Comparison of ENCODE assay signal across 8 cellular contexts in genomic region chr7:4738711-4739527, GRCh38. TPM values are rescaled to one million over a fixed set of nuclear protein-coding genes. Genes with fewer than 3 reads are reported as not detected.
DNase-seq lines count a peak whose midpoint lies in the region; ATAC-seq and TF ChIP-seq lines count a peak whose summit lies in the region.

No MANE protein-coding gene starts in this region.

- no peak for TF ChIP-seq CTCF in left lung (IDR thresholded peaks at IDR 0.05)

- H3K36me3 ChIP-seq in left lung, result peaks cover 0 to 25% of the 10 kb centered on the region in 2 donors

- H3K27ac Mint-ChIP-seq in central memory CD8-positive, alpha-beta T cell (ENCODE audit: low read depth), result peak overlapping the region; percentile 74

- H3K4me1 ChIP-seq in left lung, result peaks cover 24 to 61% of the 10 kb centered on the region in 2 donors

- no peaks in the 10 kb centered on the region for H3K27me3 ChIP-seq in left lung

- peak overlapping the region; percentile 20 for H3K4me3 Mint-ChIP-seq in central memory CD8-positive, alpha-beta T cell

- H3K27ac ChIP-seq in left lung, result peak overlapping the region; percentile 71 to 80

- ATAC-seq in central memory CD8-positive, alpha-beta T cell (replicated peaks; ENCODE audit: extremely low read depth, poor library complexity, severe bottlenecking), result no peak
- ATAC-seq in left lung, result peak; percentile 80
- no peak for ATAC-seq in HG03095 (IDR thresholded peaks at IDR 0.05; ENCODE audit: unreplicated experiment)
- ATAC-seq in GM21367 (IDR thresholded peaks at IDR 0.05; ENCODE audit: unreplicated experiment), result no peak

- peak overlapping the region; percentile 5 to 19 for H3K4me3 ChIP-seq in left lung

- H3K9me3 Mint-ChIP-seq in central memory CD8-positive, alpha-beta T cell, result no peaks in the 10 kb centered on the region

- no peaks in the 10 kb centered on the region for H3K9me3 ChIP-seq in left lung

- DNase-seq in activated naive CD4-positive, alpha-beta T cell treated with Interleukin-2 at 50 U/mL for 16 hours, result peak; percentile 16
- no peak for DNase-seq in activated naive CD4-positive, alpha-beta T cell treated with anti-CD3 and anti-CD28 coated beads, Interleukin-2, amount 50 U/mL, for 16 hours
- DNase-seq in SHP77 treated with DMSO at 0.1 percent for 48 hours (lab: John Stamatoyannopoulos, UW) (peak; percentile 87), left lung (peak in 1 of 2 donors; percentile 61), superior temporal gyrus (ENCODE audit: extremely low spot score) (peak; percentile 60)
- DNase-seq in central memory CD8-positive, alpha-beta T cell (ENCODE audit: low spot score in 2 of 2), result no peak

- H3K4me1 Mint-ChIP-seq in central memory CD8-positive, alpha-beta T cell, result peaks cover 38% of the 10 kb centered on the region

- peaks cover 14% of the 10 kb centered on the region for H3K36me3 Mint-ChIP-seq in central memory CD8-positive, alpha-beta T cell (ENCODE audit: insufficient read depth)

- intact Hi-C loops in left lung (cut with DNase I), result no loop called here

- H3K27me3 Mint-ChIP-seq in central memory CD8-positive, alpha-beta T cell, result no peaks in the 10 kb centered on the region

RNA-seq across cellular contexts. Expression of gene AP5Z1, which starts 36.5 kb away (rescaled TPM):
- 10 to 100 TPM; 37.1 to 49.5 TPM for total RNA-seq in left lung

RNA-seq across cellular contexts. Expression of gene FOXK1, which starts 56.8 kb away (rescaled TPM):
- total RNA-seq in left lung, result 10 to 100 TPM; 25.0 to 29.2 TPM

Comparison
In these comparisons a context has a peak if more than half of its experiments do, and no peak if none do; other contexts are left out.
1. DNase-seq: peak in activated naive CD4-positive, alpha-beta T cell treated with Interleukin-2 at 50 U/mL for 16 hours (single experiment), SHP77 treated with DMSO at 0.1 percent for 48 hours (single experiment) and superior temporal gyrus (single experiment); none in activated naive CD4-positive, alpha-beta T cell treated with anti-CD3 and anti-CD28 coated beads, Interleukin-2, amount 50 U/mL, for 16 hours (single experiment) and central memory CD8-positive, alpha-beta T cell (0 of 2).